ENCODE assay signal across 15 cellular contexts in genomic region chr18:61448316-61448715, GRCh38.
DNase-seq lines count a peak whose midpoint lies in the region; ATAC-seq and TF ChIP-seq lines count a peak whose summit lies in the region.
"Had no signal": no experiment of that assay in that cellular context is flagged by ENCODE, and none has a peak within 500 bp of the region (broad histone marks: within the 10 kb centered on the region; RNA-seq: fewer than 3 reads in every experiment).

No MANE protein-coding gene starts in this region.

- no peak for TF ChIP-seq RAD21 in SK-N-SH (IDR thresholded peaks at IDR 0.05; ENCODE audit: low read length)

- H3K27ac Mint-ChIP-seq in activated T-cell treated with anti-CD3 and anti-CD28 coated beads, Interleukin-2, amount 50 U/mL, for 24 hours: no peak overlapping the region
- no peak overlapping the region for H3K27ac Mint-ChIP-seq in WTC11
- H3K27ac Mint-ChIP-seq: brain had no signal

- H3K36me3 Mint-ChIP-seq in activated T-cell treated with anti-CD3 and anti-CD28 coated beads, Interleukin-2, amount 50 U/mL, for 24 hours (ENCODE audit: low read depth): no peaks in the 10 kb centered on the region
- no peaks in the 10 kb centered on the region for H3K36me3 Mint-ChIP-seq in WTC11
- H3K36me3 Mint-ChIP-seq: brain had no signal

- no peak overlapping the region for H3K4me3 Mint-ChIP-seq in activated T-cell treated with anti-CD3 and anti-CD28 coated beads, Interleukin-2, amount 50 U/mL, for 24 hours
- no peak overlapping the region for H3K4me3 Mint-ChIP-seq in WTC11
- H3K4me3 Mint-ChIP-seq: activated T-cell treated with anti-CD3 and anti-CD28 coated beads, Interleukin-2, amount 50 U/mL, for 4 hours; brain had no signal

- H3K4me1 ChIP-seq in SK-N-SH (ENCODE audit: control insufficient read depth in 1 of 2, insufficient read depth in 2 of 2, low read depth in 1 of 2, low read length in 1 of 2): no peaks in the 10 kb centered on the region; a peak in 1 of 4 replicates
- H3K4me1 ChIP-seq: A549 had no signal

- H3K9ac ChIP-seq in SK-N-SH: no peak overlapping the region

- CTCF ChIA-PET in SK-N-SH (lab: Yijun Ruan, JAX): interaction anchor here (1.3 kb wide), 1 partner anchor 9 kb away, joined by 4 read pairs; no protein-coding TSS in a partner anchor
- CTCF ChIA-PET in WTC11 (lab: Charles Lee): no interaction called here

- no peaks in the 10 kb centered on the region for H3K9me2 ChIP-seq in SK-N-SH

- H3K4me3 ChIP-seq in SK-N-SH (ENCODE audit: low read depth in 2 of 2, low read length in 1 of 2): no peak overlapping the region
- H3K4me3 ChIP-seq: A549 had no signal

- no peaks in the 10 kb centered on the region for H3K27me3 ChIP-seq in SK-N-SH (ENCODE audit: insufficient read depth)

- no peaks in the 10 kb centered on the region for H3K4me1 Mint-ChIP-seq in activated T-cell treated with anti-CD3 and anti-CD28 coated beads, Interleukin-2, amount 50 U/mL, for 24 hours (ENCODE audit: low read depth)
- H3K4me1 Mint-ChIP-seq in WTC11: no peaks in the 10 kb centered on the region
- H3K4me1 Mint-ChIP-seq: brain had no signal

- no peaks in the 10 kb centered on the region for H3K36me3 ChIP-seq in SK-N-SH (replicated peaks in 1 of 2; ENCODE audit: control insufficient read depth in 1 of 2, insufficient read depth in 2 of 2, low read length in 1 of 2)
- H3K36me3 ChIP-seq: WERI-Rb-1 had no signal

- POLR2A ChIA-PET in SK-N-SH (lab: Yijun Ruan, JAX) (interaction anchor here (0.6 kb wide), 1 partner anchor 804 kb away, joined by 4 read pairs; no protein-coding TSS in a partner anchor), WTC11 (lab: Charles Lee) (no interaction called here)

- H2AFZ ChIP-seq in SK-N-SH (ENCODE audit: low read depth): no peak overlapping the region

- no peak overlapping the region for H3K27ac ChIP-seq in SK-N-SH (ENCODE audit: low read depth in 2 of 2, low read length in 1 of 2)
- H3K27ac ChIP-seq: A549, epithelial cell of prostate, WERI-Rb-1 had no signal

- H3F3A ChIP-seq in SK-N-SH (replicated peaks; ENCODE audit: insufficient read depth): no peaks in the 10 kb centered on the region

- H3K4me2 ChIP-seq in SK-N-SH: no peak overlapping the region
- H3K4me2 ChIP-seq: A549 had no signal

- no peaks in the 10 kb centered on the region for H3K9me3 Mint-ChIP-seq in activated T-cell treated with anti-CD3 and anti-CD28 coated beads, Interleukin-2, amount 50 U/mL, for 24 hours
- no peaks in the 10 kb centered on the region for H3K9me3 Mint-ChIP-seq in WTC11
- H3K9me3 Mint-ChIP-seq: activated T-cell treated with anti-CD3 and anti-CD28 coated beads, Interleukin-2, amount 50 U/mL, for 4 hours had no signal

- TF ChIP-seq CTCF in SK-N-SH (IDR thresholded peaks at IDR 0.05) (no peak), WTC11 (IDR thresholded peaks at IDR 0.05) (no peak)

- H4K20me1 ChIP-seq in SK-N-SH (ENCODE audit: insufficient read depth): no peaks in the 10 kb centered on the region

- ATAC-seq in HG02759 (IDR thresholded peaks at IDR 0.05; ENCODE audit: unreplicated experiment) (peak; percentile 92), HG03520 (IDR thresholded peaks at IDR 0.05; ENCODE audit: unreplicated experiment) (peak; percentile 86), WTC11 (no peak)
- ATAC-seq: A549; activated T-cell treated with anti-CD3 and anti-CD28 coated beads, Interleukin-2, amount 50 U/mL, for 4 hours had no signal

- H3K9me3 ChIP-seq in SK-N-SH: no peaks in the 10 kb centered on the region
- H3K9me3 ChIP-seq: A549 had no signal

- H3K27me3 Mint-ChIP-seq in activated T-cell treated with anti-CD3 and anti-CD28 coated beads, Interleukin-2, amount 50 U/mL, for 24 hours: no peaks in the 10 kb centered on the region
- H3K27me3 Mint-ChIP-seq in WTC11 (ENCODE audit: low read depth): no peaks in the 10 kb centered on the region; the same call in 1 of the 2 replicates

- WGBS in SK-N-SH (ENCODE audit: low lambda C conversion rate): 63% methylated on average over 2 of the region's 2 CpGs

- no peaks in the 10 kb centered on the region for H3K79me2 ChIP-seq in SK-N-SH (ENCODE audit: insufficient read depth)

- no peak for TF ChIP-seq EP300 in SK-N-SH (IDR thresholded peaks at IDR 0.05; ENCODE audit: borderline replicate concordance in 1 of 2, low read depth in 1 of 2, low read length in 1 of 2)

- DNase-seq in NOMO-1 treated with DMSO at 0.1 percent for 48 hours (lab: John Stamatoyannopoulos, UW; ENCODE audit: unreplicated experiment): peak; percentile 20
- DNase-seq in NOMO-1 treated with dmso at 0.1 percent for 144 hours (lab: John Stamatoyannopoulos, UW; ENCODE audit: unreplicated experiment): no peak
- DNase-seq in NCI-H345 treated with DMSO at 0.1 percent for 48 hours (lab: John Stamatoyannopoulos, UW; ENCODE audit: unreplicated experiment): no peak
- DNase-seq in activated T-cell treated with anti-CD3 and anti-CD28 coated beads, Interleukin-2, amount 50 U/mL, for 24 hours: no peak
- no peak for DNase-seq in SK-N-SH
- no peak for DNase-seq in WTC11 (ENCODE audit: low spot score)
- DNase-seq: activated T-cell treated with anti-CD3 and anti-CD28 coated beads, Interleukin-2, amount 50 U/mL, for 4 hours; EL; NCI-H187 treated with DMSO at 0.1 percent for 48 hours; WERI-Rb-1 had no signal

TF ChIP-seq in SK-N-SH, 30 proteins besides CTCF, POLR2A, EP300 and RAD21:
- no peak for TF ChIP-seq PBX3 (IDR thresholded peaks at IDR 0.05)
- no peak for TF ChIP-seq SIN3A (IDR thresholded peaks at IDR 0.05; ENCODE audit: borderline replicate concordance, low read depth, low read length)
- no peak for TF ChIP-seq SMC3 (IDR thresholded peaks at IDR 0.05; ENCODE audit: low read depth, low read length)
- no peak for TF ChIP-seq USF2 (IDR thresholded peaks at IDR 0.05; ENCODE audit: borderline replicate concordance, low read depth, low read length)
- TF ChIP-seq TCF12 (IDR thresholded peaks at IDR 0.05): no peak
- no peak for TF ChIP-seq MEF2A (IDR thresholded peaks at IDR 0.05; ENCODE audit: borderline replicate concordance, low read depth)
- TF ChIP-seq MAX (IDR thresholded peaks at IDR 0.05; ENCODE audit: low read depth): no peak
- no peak for TF ChIP-seq JUND (IDR thresholded peaks at IDR 0.05)
- TF ChIP-seq GABPA (IDR thresholded peaks at IDR 0.05; ENCODE audit: low read depth): no peak
- no peak for TF ChIP-seq NFIC (IDR thresholded peaks at IDR 0.05; ENCODE audit: borderline replicate concordance)

TF ChIP-seq in WTC11, 78 proteins besides CTCF, POLR2A, EP300 and RAD21 (continues in another document):
- no peak for TF ChIP-seq MLX (CRISPR knock-in tag; IDR thresholded peaks at IDR 0.05)
- TF ChIP-seq IRF1 (CRISPR knock-in tag; IDR thresholded peaks at IDR 0.05): no peak
- no peak for TF ChIP-seq TEAD4 (CRISPR knock-in tag; IDR thresholded peaks at IDR 0.05)
- TF ChIP-seq HMGXB4 (CRISPR knock-in tag; IDR thresholded peaks at IDR 0.05): no peak
- TF ChIP-seq CREB1 (CRISPR knock-in tag; IDR thresholded peaks at IDR 0.05): no peak
- no peak for TF ChIP-seq ZNF121 (CRISPR knock-in tag; IDR thresholded peaks at IDR 0.05)
- TF ChIP-seq ZNF423 (CRISPR knock-in tag; IDR thresholded peaks at IDR 0.05): no peak
- TF ChIP-seq AR (CRISPR knock-in tag; IDR thresholded peaks at IDR 0.05): no peak
- no peak for TF ChIP-seq IRF2 (CRISPR knock-in tag; IDR thresholded peaks at IDR 0.05; ENCODE audit: borderline replicate concordance, low read depth)
- TF ChIP-seq RELA (CRISPR knock-in tag; IDR thresholded peaks at IDR 0.05; ENCODE audit: borderline replicate concordance): no peak
